ENCODE assay signal across 37 cellular contexts in the genomic region with DNA sequence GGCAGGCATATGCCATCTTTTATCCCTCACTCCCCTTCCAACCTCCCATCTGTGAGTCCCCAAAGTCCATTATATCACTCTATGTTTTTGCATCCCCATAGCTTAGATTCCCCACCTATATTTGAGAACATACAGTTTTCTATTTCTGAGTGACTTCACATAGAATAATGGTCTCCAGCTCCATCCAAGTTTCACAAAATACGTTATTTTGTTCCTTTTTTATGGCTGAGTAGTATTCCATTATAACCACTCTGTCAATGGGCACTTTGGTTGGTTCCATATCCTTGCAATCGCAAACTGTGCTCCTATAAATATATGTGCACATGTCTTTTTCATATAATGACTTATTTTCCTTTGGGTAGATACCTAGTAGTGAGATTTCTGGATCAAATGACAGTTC.
"Had no signal": no experiment of that assay in that cellular context is flagged by ENCODE, and none has a peak within 500 bp of the region (broad histone marks: within the 10 kb centered on the region; RNA-seq: fewer than 3 reads in every experiment).

No MANE protein-coding gene starts in this region.

- H3K9me3 ChIP-seq: adrenal gland, ascending aorta, body of pancreas, breast epithelium had no signal

- H3K27ac Mint-ChIP-seq: activated naive CD4-positive, alpha-beta T cell treated with anti-CD3 and anti-CD28 coated beads for 36 hours; activated naive CD4-positive, alpha-beta T cell treated with anti-CD3 and anti-CD28 coated beads, Interleukin-2, amount 10 ng/mL, durations not matched to agents 7 days and 5 days; activated naive CD4-positive, alpha-beta T cell treated with anti-CD3 and anti-CD28 coated beads, Interleukin-2, amount 50 U/mL, for 24 hours; activated naive CD4-positive, alpha-beta T cell treated with anti-CD3 and anti-CD28 coated beads, Interleukin-2, amount 50 U/mL, for 72 hours; activated naive CD8-positive, alpha-beta T cell; activated naive CD8-positive, alpha-beta T cell treated with anti-CD3 and anti-CD28 coated beads for 36 hours; activated naive CD8-positive, alpha-beta T cell treated with anti-CD3 and anti-CD28 coated beads, Interleukin-2, amount 10 ng/mL, durations not matched to agents 7 days and 5 days; activated naive CD8-positive, alpha-beta T cell treated with anti-CD3 and anti-CD28 coated beads, Interleukin-2, amount 50 U/mL, for 24 hours; activated T-cell treated with anti-CD3 and anti-CD28 coated beads, Interleukin-2, amount 50 U/mL, for 24 hours; activated T-cell treated with anti-CD3 and anti-CD28 coated beads, Interleukin-2, amount 50 U/mL, for 72 hours; activated T-helper 1 cell treated with anti-CD3 and anti-CD28 coated beads, Interleukin-12 subunit alpha, Interleukin-12 subunit beta, Interleukin-2, Interleukin-4 antibody, amounts not matched to agents 30 ng/mL and 10 ng/mL and 1 ng/mL, durations not matched to agents 14 hours and 24 hours and 36 hours; activated T-helper 17 cell treated with anti-CD3 and anti-CD28 coated beads, Interleukin-2, amount 50 U/mL, for 72 hours; activated T-helper 2 cell treated with anti-CD3 and anti-CD28 coated beads, Interferon-gamma antibody, Interleukin-2, Interleukin-4, amounts not matched to agents 10 μg/mL and 5 μg/mL and 100 μg/mL, durations not matched to agents 14 hours and 24 hours and 36 hours had no signal

- H3K4me3 Mint-ChIP-seq: activated naive CD4-positive, alpha-beta T cell treated with anti-CD3 and anti-CD28 coated beads for 36 hours; activated naive CD4-positive, alpha-beta T cell treated with anti-CD3 and anti-CD28 coated beads, Interleukin-2, amount 10 ng/mL, durations not matched to agents 7 days and 5 days; activated naive CD4-positive, alpha-beta T cell treated with anti-CD3 and anti-CD28 coated beads, Interleukin-2, amount 50 U/mL, for 24 hours; activated naive CD8-positive, alpha-beta T cell; activated naive CD8-positive, alpha-beta T cell treated with anti-CD3 and anti-CD28 coated beads for 36 hours; activated naive CD8-positive, alpha-beta T cell treated with anti-CD3 and anti-CD28 coated beads, Interleukin-2, amount 10 ng/mL, durations not matched to agents 7 days and 5 days; activated naive CD8-positive, alpha-beta T cell treated with anti-CD3 and anti-CD28 coated beads, Interleukin-2, amount 50 U/mL, for 24 hours; activated T-cell treated with anti-CD3 and anti-CD28 coated beads, Interleukin-2, amount 50 U/mL, for 24 hours; activated T-cell treated with anti-CD3 and anti-CD28 coated beads, Interleukin-2, amount 50 U/mL, for 4 hours; activated T-cell treated with anti-CD3 and anti-CD28 coated beads, Interleukin-2, amount 50 U/mL, for 72 hours; activated T-helper 1 cell treated with anti-CD3 and anti-CD28 coated beads, Interleukin-12 subunit alpha, Interleukin-12 subunit beta, Interleukin-2, Interleukin-4 antibody, amounts not matched to agents 30 ng/mL and 10 ng/mL and 1 ng/mL, durations not matched to agents 14 hours and 24 hours and 36 hours; activated T-helper 17 cell treated with anti-CD3 and anti-CD28 coated beads, Interleukin-2, amount 50 U/mL, for 72 hours; brain; central memory CD8-positive, alpha-beta T cell had no signal

- H3K4me3 ChIP-seq: adrenal gland, ascending aorta, body of pancreas, breast epithelium, cardiac muscle cell had no signal

- H3K36me3 ChIP-seq: adrenal gland, ascending aorta, brain microvascular endothelial cell, breast epithelium, cardiac muscle cell had no signal

- H3K4me1 Mint-ChIP-seq: activated naive CD4-positive, alpha-beta T cell treated with anti-CD3 and anti-CD28 coated beads, Interleukin-2, amount 10 ng/mL, durations not matched to agents 7 days and 5 days; activated naive CD4-positive, alpha-beta T cell treated with anti-CD3 and anti-CD28 coated beads, Interleukin-2, amount 50 U/mL, for 24 hours; activated naive CD8-positive, alpha-beta T cell treated with anti-CD3 and anti-CD28 coated beads for 36 hours; activated naive CD8-positive, alpha-beta T cell treated with anti-CD3 and anti-CD28 coated beads, Interleukin-2, amount 10 ng/mL, durations not matched to agents 7 days and 5 days; activated naive CD8-positive, alpha-beta T cell treated with anti-CD3 and anti-CD28 coated beads, Interleukin-2, amount 50 U/mL, for 24 hours; activated T-helper 17 cell treated with anti-CD3 and anti-CD28 coated beads, Interleukin-2, amount 50 U/mL, for 72 hours; central memory CD8-positive, alpha-beta T cell had no signal

- H3K27me3 Mint-ChIP-seq: activated naive CD4-positive, alpha-beta T cell treated with anti-CD3 and anti-CD28 coated beads, Interleukin-2, amount 10 ng/mL, durations not matched to agents 7 days and 5 days; activated naive CD8-positive, alpha-beta T cell treated with anti-CD3 and anti-CD28 coated beads, Interleukin-2, amount 10 ng/mL, durations not matched to agents 7 days and 5 days; activated naive CD8-positive, alpha-beta T cell treated with anti-CD3 and anti-CD28 coated beads, Interleukin-2, amount 50 U/mL, for 24 hours had no signal

- ATAC-seq: activated naive CD4-positive, alpha-beta T cell treated with anti-CD3 and anti-CD28 coated beads, Interleukin-2, amount 50 U/mL, for 72 hours; activated naive CD8-positive, alpha-beta T cell treated with anti-CD3 and anti-CD28 coated beads, Interleukin-2, amount 50 U/mL, for 24 hours; activated T-cell treated with anti-CD3 and anti-CD28 coated beads, Interleukin-2, amount 50 U/mL, for 4 hours; activated T-cell treated with anti-CD3 and anti-CD28 coated beads, Interleukin-2, amount 50 U/mL, for 72 hours; activated T-helper 17 cell treated with anti-CD3 and anti-CD28 coated beads, Interleukin-2, amount 50 U/mL, for 72 hours; body of pancreas had no signal

- DNase-seq: activated effector memory CD4-positive, alpha-beta T cell treated with anti-CD3 and anti-CD28 coated beads, Interleukin-2, amount 50 U/mL, for 16 hours; activated effector memory CD4-positive, alpha-beta T cell treated with Interleukin-2 at 50 U/mL for 16 hours; activated gamma-delta T cell; activated gamma-delta T cell treated with Interleukin-2 at 50 U/mL for 16 hours; activated naive CD4-positive, alpha-beta T cell; activated naive CD4-positive, alpha-beta T cell treated with anti-CD3 and anti-CD28 coated beads for 36 hours; activated naive CD4-positive, alpha-beta T cell treated with anti-CD3 and anti-CD28 coated beads, Interleukin-2, amount 10 ng/mL, durations not matched to agents 7 days and 5 days; activated naive CD4-positive, alpha-beta T cell treated with anti-CD3 and anti-CD28 coated beads, Interleukin-2, amount 50 U/mL, for 16 hours; activated naive CD4-positive, alpha-beta T cell treated with Interleukin-2 at 50 U/mL for 16 hours; activated naive CD8-positive, alpha-beta T cell treated with anti-CD3 and anti-CD28 coated beads for 36 hours; activated naive CD8-positive, alpha-beta T cell treated with anti-CD3 and anti-CD28 coated beads, Interleukin-2, amount 10 ng/mL, durations not matched to agents 7 days and 5 days; activated naive CD8-positive, alpha-beta T cell treated with anti-CD3 and anti-CD28 coated beads, Interleukin-2, amount 50 U/mL, for 24 hours; activated T-cell treated with anti-CD3 and anti-CD28 coated beads, Interleukin-2, amount 50 U/mL, for 24 hours; activated T-cell treated with anti-CD3 and anti-CD28 coated beads, Interleukin-2, amount 50 U/mL, for 4 hours; activated T-cell treated with anti-CD3 and anti-CD28 coated beads, Interleukin-2, amount 50 U/mL, for 48 hours; activated T-cell treated with anti-CD3 and anti-CD28 coated beads, Interleukin-2, amount 50 U/mL, for 72 hours; adrenal gland; amniotic stem cell; amygdala; anterior cingulate cortex; aorta; body of pancreas; brain microvascular endothelial cell; caudate nucleus; central memory CD4-positive, alpha-beta T cell; cerebellar nuclear complex had no signal

- H3K27ac ChIP-seq: adrenal gland, ascending aorta, body of pancreas, brain microvascular endothelial cell, cardiac muscle cell had no signal

- H3K9me3 Mint-ChIP-seq: activated naive CD4-positive, alpha-beta T cell treated with anti-CD3 and anti-CD28 coated beads for 36 hours; activated naive CD4-positive, alpha-beta T cell treated with anti-CD3 and anti-CD28 coated beads, Interleukin-2, amount 10 ng/mL, durations not matched to agents 7 days and 5 days; activated naive CD4-positive, alpha-beta T cell treated with anti-CD3 and anti-CD28 coated beads, Interleukin-2, amount 50 U/mL, for 24 hours; activated naive CD4-positive, alpha-beta T cell treated with anti-CD3 and anti-CD28 coated beads, Interleukin-2, amount 50 U/mL, for 72 hours; activated naive CD8-positive, alpha-beta T cell treated with anti-CD3 and anti-CD28 coated beads for 36 hours; activated naive CD8-positive, alpha-beta T cell treated with anti-CD3 and anti-CD28 coated beads, Interleukin-2, amount 10 ng/mL, durations not matched to agents 7 days and 5 days; activated naive CD8-positive, alpha-beta T cell treated with anti-CD3 and anti-CD28 coated beads, Interleukin-2, amount 50 U/mL, for 24 hours; activated T-cell treated with anti-CD3 and anti-CD28 coated beads, Interleukin-2, amount 50 U/mL, for 24 hours; activated T-cell treated with anti-CD3 and anti-CD28 coated beads, Interleukin-2, amount 50 U/mL, for 4 hours; activated T-cell treated with anti-CD3 and anti-CD28 coated beads, Interleukin-2, amount 50 U/mL, for 72 hours; activated T-helper 1 cell treated with anti-CD3 and anti-CD28 coated beads, Interleukin-12 subunit alpha, Interleukin-12 subunit beta, Interleukin-2, Interleukin-4 antibody, amounts not matched to agents 30 ng/mL and 10 ng/mL and 1 ng/mL, durations not matched to agents 14 hours and 24 hours and 36 hours; activated T-helper 2 cell treated with anti-CD3 and anti-CD28 coated beads, Interferon-gamma antibody, Interleukin-2, Interleukin-4, amounts not matched to agents 10 μg/mL and 5 μg/mL and 100 μg/mL, durations not matched to agents 14 hours and 24 hours and 36 hours; central memory CD8-positive, alpha-beta T cell had no signal

- H3K4me1 ChIP-seq: adrenal gland, ascending aorta had no signal

- H3K36me3 Mint-ChIP-seq: activated naive CD4-positive, alpha-beta T cell treated with anti-CD3 and anti-CD28 coated beads, Interleukin-2, amount 10 ng/mL, durations not matched to agents 7 days and 5 days; activated naive CD4-positive, alpha-beta T cell treated with anti-CD3 and anti-CD28 coated beads, Interleukin-2, amount 50 U/mL, for 24 hours; activated naive CD4-positive, alpha-beta T cell treated with anti-CD3 and anti-CD28 coated beads, Interleukin-2, amount 50 U/mL, for 72 hours; activated naive CD8-positive, alpha-beta T cell; activated naive CD8-positive, alpha-beta T cell treated with anti-CD3 and anti-CD28 coated beads for 36 hours; activated naive CD8-positive, alpha-beta T cell treated with anti-CD3 and anti-CD28 coated beads, Interleukin-2, amount 10 ng/mL, durations not matched to agents 7 days and 5 days; brain had no signal
